In the genomic region with DNA sequence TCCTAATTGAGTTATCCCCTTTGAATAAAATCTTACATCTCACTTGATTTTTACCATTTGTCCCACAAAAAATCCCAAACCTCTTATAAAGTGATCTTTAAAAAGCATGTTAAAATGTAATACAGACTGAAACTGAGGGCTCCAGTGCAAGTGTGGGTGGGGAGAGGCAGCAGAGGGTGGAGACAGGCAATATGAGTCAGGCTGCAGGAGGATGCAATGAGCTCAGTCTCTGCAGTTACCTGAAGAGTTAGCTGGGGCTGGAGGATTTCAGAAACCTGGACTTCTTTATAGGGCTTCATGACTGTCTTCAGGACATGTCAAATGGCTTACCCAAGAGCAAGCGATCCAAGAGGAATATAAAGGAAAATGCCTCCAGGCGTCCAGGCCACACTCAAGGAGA, we compare ENCODE assay signal across 11 cellular contexts.
DNase-seq lines count a peak whose midpoint lies in the region; ATAC-seq and TF ChIP-seq lines count a peak whose summit lies in the region.
"Had no signal": no experiment of that assay in that cellular context is flagged by ENCODE, and none has a peak within 500 bp of the region (broad histone marks: within the 10 kb centered on the region; RNA-seq: fewer than 3 reads in every experiment).

No MANE protein-coding gene starts in this region.

- H3K4me1 ChIP-seq in HAP-1 = no peaks in the 10 kb centered on the region

- peaks cover 37% of the 10 kb centered on the region for H3K4me1 Mint-ChIP-seq in activated naive CD8-positive, alpha-beta T cell (ENCODE audit: low read depth)

- H3K27ac Mint-ChIP-seq in activated naive CD8-positive, alpha-beta T cell = peak overlapping the region; percentile 55

- H3K27ac ChIP-seq in substantia nigra (ENCODE audit: low read depth, low read length, poor library complexity, severe bottlenecking) = no peak overlapping the region

- in situ Hi-C loops in HAP-1 (cut with MboI; ENCODE audit: low sequenced_read_pairs) = no loop called here

- no peaks in the 10 kb centered on the region for H3K9me3 ChIP-seq in HAP-1

- ATAC-seq in GM18505 (IDR thresholded peaks at IDR 0.05; ENCODE audit: unreplicated experiment) = peak; percentile 56
- ATAC-seq in GM21515 (IDR thresholded peaks at IDR 0.05; ENCODE audit: unreplicated experiment) = no peak
- ATAC-seq: left lobe of liver had no signal

- H3K27me3 ChIP-seq in HAP-1 (ENCODE audit: low read depth) = no peaks in the 10 kb centered on the region

- peak; percentile 5 for DNase-seq in activated CD4-positive, CD25-positive, alpha-beta regulatory T cell treated with anti-CD3 and anti-CD28 coated beads, Interleukin-2, amount 50 U/mL, for 16 hours (ENCODE audit: low read depth, low spot score)
- peak in 3 of 4 experiments; percentile 10 to 30 (median 26) for DNase-seq in stimulated activated CD4-positive, alpha-beta T cell treated with anti-CD3 and anti-CD28 coated beads, Interleukin-1b, Interleukin-23, amount 100 ng/mL, for 24 hours (ENCODE audit: low read depth in 4 of 4, low spot score in 1 of 4)
- DNase-seq in HAP-1 (ENCODE audit: low spot score in 2 of 2) (no peak), substantia nigra (lab: John Stamatoyannopoulos, UW) (no peak), NCI-H69 (lab: John Stamatoyannopoulos, UW) (no peak)
- DNase-seq: Karpas-422 had no signal

- no peaks in the 10 kb centered on the region for H3K9me3 Mint-ChIP-seq in activated naive CD8-positive, alpha-beta T cell (ENCODE audit: low read depth)
- H3K9me3 Mint-ChIP-seq: CD14-positive monocyte had no signal

- peaks cover 7% of the 10 kb centered on the region for H3K36me3 Mint-ChIP-seq in activated naive CD8-positive, alpha-beta T cell
- H3K36me3 Mint-ChIP-seq: CD14-positive monocyte had no signal

- no peak overlapping the region for H3K4me3 ChIP-seq in HAP-1

- no peaks in the 10 kb centered on the region for H3K27me3 Mint-ChIP-seq in activated naive CD8-positive, alpha-beta T cell

- no peak for TF ChIP-seq POLR2A in GM18505 (IDR thresholded peaks at IDR 0.05; ENCODE audit: borderline replicate concordance, extremely low read depth, insufficient read depth, insufficient read length)

- no peaks in the 10 kb centered on the region for H3K36me3 ChIP-seq in HAP-1 (replicated peaks)

- H3K4me3 Mint-ChIP-seq in activated naive CD8-positive, alpha-beta T cell = peak overlapping the region; percentile 24
- H3K4me3 Mint-ChIP-seq: CD14-positive monocyte had no signal

Comparison
In these comparisons a context has a peak if more than half of its experiments do, and no peak if none do; other contexts are left out.
1. DNase-seq: peak in activated CD4-positive, CD25-positive, alpha-beta regulatory T cell treated with anti-CD3 and anti-CD28 coated beads, Interleukin-2, amount 50 U/mL, for 16 hours (single experiment) and stimulated activated CD4-positive, alpha-beta T cell treated with anti-CD3 and anti-CD28 coated beads, Interleukin-1b, Interleukin-23, amount 100 ng/mL, for 24 hours (3 of 4); none in HAP-1 (0 of 2), substantia nigra (0 of 49) and NCI-H69 (single experiment).